ENCODE assay signal across 27 cellular contexts in genomic region chr9:137062384-137062783, GRCh38. TPM values are rescaled to one million over a fixed set of nuclear protein-coding genes. Genes with fewer than 3 reads are reported as not detected.
"Had no signal": no experiment of that assay in that cellular context is flagged by ENCODE, and none has a peak within 500 bp of the region (broad histone marks: within the 10 kb centered on the region; RNA-seq: fewer than 3 reads in every experiment).

No MANE protein-coding gene starts in this region.

- H2AFZ ChIP-seq: hepatocyte, neural progenitor cell had no signal

- H3K4me1 ChIP-seq: neural progenitor cell, psoas muscle had no signal

- H3K27me3 ChIP-seq: hepatocyte, ovary, vagina had no signal

- H3K4me3 ChIP-seq: hepatocyte, neural progenitor cell, ovary, psoas muscle, skin epidermis, vagina had no signal

- H3K27me3 Mint-ChIP-seq: brain; naive thymus-derived CD4-positive, alpha-beta T cell; stimulated activated naive CD8-positive, alpha-beta T cell treated with anti-CD3 and anti-CD28 coated beads, Interleukin-15, amount 100 ng/mL, for 72 hours had no signal

- H3K79me2 ChIP-seq: hepatocyte had no signal

- H3K27ac Mint-ChIP-seq: activated naive CD4-positive, alpha-beta T cell treated with anti-CD3 and anti-CD28 coated beads, Interleukin-2, amount 10 ng/mL, durations not matched to agents 7 days and 5 days; activated naive CD8-positive, alpha-beta T cell treated with anti-CD3 and anti-CD28 coated beads, Interleukin-2, amount 50 U/mL, for 24 hours; dendritic cell treated with granulocyte-macrophage colony-stimulating factor and Interleukin-4, amounts not matched to agents 40 ng/mL and 50 ng/mL, for 4 days; naive thymus-derived CD4-positive, alpha-beta T cell; neural progenitor cell; stimulated activated naive CD8-positive, alpha-beta T cell treated with anti-CD3 and anti-CD28 coated beads, Interleukin-15, amount 100 ng/mL, for 72 hours had no signal

- H3K36me3 ChIP-seq: neural progenitor cell, ovary, vagina had no signal

- H3K4me2 ChIP-seq: hepatocyte, neural progenitor cell had no signal

- H3K36me3 Mint-ChIP-seq: brain, neural progenitor cell had no signal

- H3K4me1 Mint-ChIP-seq: activated naive CD4-positive, alpha-beta T cell treated with anti-CD3 and anti-CD28 coated beads, Interleukin-2, amount 10 ng/mL, durations not matched to agents 7 days and 5 days; activated naive CD8-positive, alpha-beta T cell treated with anti-CD3 and anti-CD28 coated beads, Interleukin-2, amount 50 U/mL, for 24 hours had no signal

- ATAC-seq: activated naive CD8-positive, alpha-beta T cell treated with anti-CD3 and anti-CD28 coated beads, Interleukin-2, amount 50 U/mL, for 24 hours; left cardiac atrium; naive thymus-derived CD4-positive, alpha-beta T cell; psoas muscle; stimulated activated naive CD8-positive, alpha-beta T cell treated with anti-CD3 and anti-CD28 coated beads, Interleukin-15, amount 100 ng/mL, for 72 hours had no signal

- H3K27ac ChIP-seq: hepatocyte, neural progenitor cell, ovary, psoas muscle, skin epidermis, vagina, WERI-Rb-1 had no signal

- DNase-seq: activated CD4-positive, alpha-beta T cell treated with anti-CD3 and anti-CD28 coated beads for 1 hour; activated CD8-positive, alpha-beta memory T cell treated with anti-CD3 and anti-CD28 coated beads for 24 hours; activated CD8-positive, alpha-beta memory T cell treated with anti-CD3 and anti-CD28 coated beads, Interleukin-2, amount 50 U/mL, for 48 hours; activated effector memory CD4-positive, alpha-beta T cell treated with Interleukin-2 at 50 U/mL for 16 hours; activated naive CD4-positive, alpha-beta T cell treated with anti-CD3 and anti-CD28 coated beads, Interleukin-2, amount 10 ng/mL, durations not matched to agents 7 days and 5 days; activated naive CD8-positive, alpha-beta T cell treated with anti-CD3 and anti-CD28 coated beads, Interleukin-2, amount 50 U/mL, for 24 hours; activated T-cell treated with anti-CD3 and anti-CD28 coated beads, Interleukin-2, amount 50 U/mL, for 48 hours; anterior cingulate cortex; cerebellar nuclear complex; effector memory CD4-positive, alpha-beta T cell; foreskin fibroblast; left cardiac atrium; mesendoderm; naive thymus-derived CD4-positive, alpha-beta T cell; ovary; psoas muscle; stimulated activated CD4-positive, alpha-beta T cell treated with anti-CD3 and anti-CD28 coated beads, Interleukin-15, amount 100 ng/mL, for 24 hours; stimulated activated CD4-positive, alpha-beta T cell treated with anti-CD3 and anti-CD28 coated beads, Interleukin-2, amount 100 ng/mL, for 48 hours; stimulated activated naive CD8-positive, alpha-beta T cell treated with anti-CD3 and anti-CD28 coated beads, Interleukin-15, amount 100 ng/mL, for 72 hours; trophoblast cell; WERI-Rb-1 had no signal

- H3K4me3 Mint-ChIP-seq: activated naive CD4-positive, alpha-beta T cell treated with anti-CD3 and anti-CD28 coated beads, Interleukin-2, amount 10 ng/mL, durations not matched to agents 7 days and 5 days; activated naive CD8-positive, alpha-beta T cell treated with anti-CD3 and anti-CD28 coated beads, Interleukin-2, amount 50 U/mL, for 24 hours; brain; dendritic cell treated with granulocyte-macrophage colony-stimulating factor and Interleukin-4, amounts not matched to agents 40 ng/mL and 50 ng/mL, for 4 days; naive thymus-derived CD4-positive, alpha-beta T cell; neural progenitor cell; stimulated activated naive CD8-positive, alpha-beta T cell treated with anti-CD3 and anti-CD28 coated beads, Interleukin-15, amount 100 ng/mL, for 72 hours had no signal

- H3K9me3 Mint-ChIP-seq: activated naive CD4-positive, alpha-beta T cell treated with anti-CD3 and anti-CD28 coated beads, Interleukin-2, amount 10 ng/mL, durations not matched to agents 7 days and 5 days; activated naive CD8-positive, alpha-beta T cell treated with anti-CD3 and anti-CD28 coated beads, Interleukin-2, amount 50 U/mL, for 24 hours; brain; dendritic cell treated with granulocyte-macrophage colony-stimulating factor and Interleukin-4, amounts not matched to agents 40 ng/mL and 50 ng/mL, for 4 days; naive thymus-derived CD4-positive, alpha-beta T cell; neural progenitor cell; stimulated activated naive CD8-positive, alpha-beta T cell treated with anti-CD3 and anti-CD28 coated beads, Interleukin-15, amount 100 ng/mL, for 72 hours had no signal

RNA-seq across cellular contexts. Expression of gene ENTPD2, which starts 8.5 kb away (rescaled TPM):
- total RNA-seq: naive thymus-derived CD4-positive, alpha-beta T cell had no signal
- polyA plus RNA-seq: naive thymus-derived CD4-positive, alpha-beta T cell had no signal
